Comparison of ENCODE assay signal across 11 cellular contexts in the genomic region with DNA sequence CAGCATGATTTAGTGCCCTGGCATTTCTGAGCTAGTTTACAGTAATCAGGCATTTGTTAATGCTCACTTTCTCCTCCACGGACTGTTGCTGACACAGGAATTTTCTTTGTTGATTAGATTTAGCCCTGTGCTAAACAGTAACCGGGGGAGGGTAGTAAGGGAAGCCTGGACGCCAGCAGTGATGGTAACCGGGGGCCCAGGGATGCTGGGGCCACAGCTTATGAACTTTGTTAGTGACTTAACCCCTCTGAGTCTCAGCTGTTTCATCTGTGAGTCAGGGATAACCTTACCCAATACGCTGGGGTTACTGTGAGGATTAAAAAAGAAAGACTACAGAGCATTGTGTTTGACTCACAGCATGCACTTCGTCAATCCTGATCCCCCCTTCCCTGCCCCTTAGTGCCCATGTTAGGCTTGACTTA. TPM values are rescaled to one million over a fixed set of nuclear protein-coding genes. Genes with fewer than 3 reads are reported as not detected.
DNase-seq lines count a peak whose midpoint lies in the region; ATAC-seq and TF ChIP-seq lines count a peak whose summit lies in the region.
"Had no signal": no experiment of that assay in that cellular context is flagged by ENCODE, and none has a peak within 500 bp of the region (broad histone marks: within the 10 kb centered on the region; RNA-seq: fewer than 3 reads in every experiment).

No MANE protein-coding gene starts in this region.

- H3K36me3 ChIP-seq in Caco-2 (ENCODE audit: control insufficient read depth, insufficient read depth, low read length) = no peaks in the 10 kb centered on the region
- H3K36me3 ChIP-seq: right lobe of liver had no signal

- POLR2A ChIA-PET in activated CD4-positive, alpha-beta T cell treated with anti-CD3 and anti-CD28 coated beads, Interleukin-2, amount 10 ng/mL, durations not matched to agents 7 days and 5 days (lab: Charles Lee) = no interaction called here
- POLR2A ChIA-PET in Caco-2 (lab: Charles Lee) = no interaction called here

- no peaks in the 10 kb centered on the region for H3K9me3 ChIP-seq in Caco-2
- H3K9me3 ChIP-seq: right lobe of liver had no signal

- H3K27me3 Mint-ChIP-seq in activated CD4-positive, alpha-beta T cell treated with anti-CD3 and anti-CD28 coated beads, Interleukin-2, amount 10 ng/mL, durations not matched to agents 7 days and 5 days = peaks cover 4% of the 10 kb centered on the region
- peaks cover 0 to 8% of the 10 kb centered on the region in 2 donors for H3K27me3 Mint-ChIP-seq in natural killer cell treated with Interleukin-12 subunit alpha and Interleukin-12 subunit beta and Interleukin-15 and Interleukin-18, amount 100 ng/mL, for 72 hours
- peaks cover 12% of the 10 kb centered on the region for H3K27me3 Mint-ChIP-seq in Caco-2 (ENCODE audit: insufficient read depth, unreplicated experiment)
- H3K27me3 Mint-ChIP-seq: activated CD4-positive, alpha-beta T cell treated with anti-CD3 and anti-CD28 coated beads for 36 hours; activated naive CD8-positive, alpha-beta T cell had no signal

- no TSS peak for BruUV-seq in Caco-2 (replicated peaks; lab: Mats Ljungman, UMichigan)

- H3K4me1 Mint-ChIP-seq in activated CD4-positive, alpha-beta T cell treated with anti-CD3 and anti-CD28 coated beads, Interleukin-2, amount 10 ng/mL, durations not matched to agents 7 days and 5 days = no peaks in the 10 kb centered on the region
- H3K4me1 Mint-ChIP-seq in natural killer cell treated with Interleukin-12 subunit alpha and Interleukin-12 subunit beta and Interleukin-15 and Interleukin-18, amount 100 ng/mL, for 72 hours (ENCODE audit: low read depth in 2 of 2) = no peaks in the 10 kb centered on the region
- H3K4me1 Mint-ChIP-seq in Caco-2 (ENCODE audit: low read depth, unreplicated experiment) = no peaks in the 10 kb centered on the region
- H3K4me1 Mint-ChIP-seq: activated CD4-positive, alpha-beta T cell treated with anti-CD3 and anti-CD28 coated beads for 36 hours had no signal

- no peak overlapping the region for H3K4me3 ChIP-seq in fibroblast of the aortic adventitia (ENCODE audit: low read depth, low read length)
- H3K4me3 ChIP-seq in Caco-2 (ENCODE audit: low read depth, low read length) = no peak overlapping the region
- H3K4me3 ChIP-seq: right lobe of liver had no signal

- H3K27me3 ChIP-seq in Caco-2 (replicated peaks; ENCODE audit: control insufficient read depth, insufficient read depth, low read length) = no peaks in the 10 kb centered on the region
- H3K27me3 ChIP-seq: right lobe of liver had no signal

- CTCF ChIA-PET in activated CD4-positive, alpha-beta T cell treated with anti-CD3 and anti-CD28 coated beads, Interleukin-2, amount 10 ng/mL, durations not matched to agents 7 days and 5 days (lab: Charles Lee) = no interaction called here
- CTCF ChIA-PET in Caco-2 (lab: Charles Lee) = no interaction called here

- H3K27ac Mint-ChIP-seq in activated CD4-positive, alpha-beta T cell treated with anti-CD3 and anti-CD28 coated beads, Interleukin-2, amount 10 ng/mL, durations not matched to agents 7 days and 5 days = no peak overlapping the region
- no peak overlapping the region for H3K27ac Mint-ChIP-seq in natural killer cell treated with Interleukin-12 subunit alpha and Interleukin-12 subunit beta and Interleukin-15 and Interleukin-18, amount 100 ng/mL, for 72 hours
- H3K27ac Mint-ChIP-seq in Caco-2 (ENCODE audit: unreplicated experiment) = no peak overlapping the region
- H3K27ac Mint-ChIP-seq: activated CD4-positive, alpha-beta T cell treated with anti-CD3 and anti-CD28 coated beads for 36 hours; activated naive CD8-positive, alpha-beta T cell had no signal

- intact Hi-C loops in Caco-2 (cut with micrococcal nuclease; ENCODE audit: unreplicated experiment) = no loop called here

- no peaks in the 10 kb centered on the region for H3K36me3 Mint-ChIP-seq in activated CD4-positive, alpha-beta T cell treated with anti-CD3 and anti-CD28 coated beads, Interleukin-2, amount 10 ng/mL, durations not matched to agents 7 days and 5 days (ENCODE audit: low read depth)
- no peaks in the 10 kb centered on the region for H3K36me3 Mint-ChIP-seq in natural killer cell treated with Interleukin-12 subunit alpha and Interleukin-12 subunit beta and Interleukin-15 and Interleukin-18, amount 100 ng/mL, for 72 hours
- no peaks in the 10 kb centered on the region for H3K36me3 Mint-ChIP-seq in Caco-2 (ENCODE audit: insufficient read depth, unreplicated experiment)
- H3K36me3 Mint-ChIP-seq: activated naive CD8-positive, alpha-beta T cell had no signal

- DNase-seq in GM03348 (ENCODE audit: low spot score) (peak; percentile 67), T1000 (lab: John Stamatoyannopoulos, UW) (peak; percentile 19), fibroblast of the aortic adventitia (ENCODE audit: low read depth) (peak; percentile 71), renal cortical epithelial cell (ENCODE audit: low read depth) (peak; percentile 89), Caco-2 (no peak)
- no peak for DNase-seq in activated CD4-positive, alpha-beta T cell treated with anti-CD3 and anti-CD28 coated beads, Interleukin-2, amount 10 ng/mL, durations not matched to agents 7 days and 5 days
- no peak for DNase-seq in natural killer cell treated with Interleukin-12 subunit alpha and Interleukin-12 subunit beta and Interleukin-15 and Interleukin-18, amount 100 ng/mL, for 72 hours (ENCODE audit: low spot score)
- DNase-seq: activated CD4-positive, alpha-beta T cell treated with anti-CD3 and anti-CD28 coated beads for 36 hours had no signal

- ATAC-seq in natural killer cell treated with Interleukin-12 subunit alpha and Interleukin-12 subunit beta and Interleukin-15 and Interleukin-18, amount 100 ng/mL, for 72 hours = no peak
- ATAC-seq in activated CD4-positive, CD25-positive, alpha-beta regulatory T cell treated with anti-CD3 and anti-CD28 coated beads, Interleukin-2, amount 50 U/mL, for 24 hours = no peak
- ATAC-seq: activated CD4-positive, alpha-beta T cell treated with anti-CD3 and anti-CD28 coated beads for 36 hours had no signal

- H3K4me3 Mint-ChIP-seq in activated CD4-positive, alpha-beta T cell treated with anti-CD3 and anti-CD28 coated beads, Interleukin-2, amount 10 ng/mL, durations not matched to agents 7 days and 5 days = no peak overlapping the region
- H3K4me3 Mint-ChIP-seq in natural killer cell treated with Interleukin-12 subunit alpha and Interleukin-12 subunit beta and Interleukin-15 and Interleukin-18, amount 100 ng/mL, for 72 hours = no peak overlapping the region
- H3K4me3 Mint-ChIP-seq in Caco-2 (ENCODE audit: unreplicated experiment) = no peak overlapping the region
- H3K4me3 Mint-ChIP-seq: activated CD4-positive, alpha-beta T cell treated with anti-CD3 and anti-CD28 coated beads for 36 hours; activated naive CD8-positive, alpha-beta T cell had no signal

- no peak for TF ChIP-seq CTCF in fibroblast of the aortic adventitia (IDR thresholded peaks at IDR 0.05; ENCODE audit: insufficient read depth, low read length)
- TF ChIP-seq CTCF in Caco-2 (IDR thresholded peaks at IDR 0.05; ENCODE audit: insufficient read depth in 1 of 2, low read depth in 1 of 2, low read length in 1 of 2, severe bottlenecking in 1 of 2, unreplicated experiment in 1 of 2) = no peak

- H3K9me3 Mint-ChIP-seq in activated CD4-positive, alpha-beta T cell treated with anti-CD3 and anti-CD28 coated beads, Interleukin-2, amount 10 ng/mL, durations not matched to agents 7 days and 5 days = no peaks in the 10 kb centered on the region
- H3K9me3 Mint-ChIP-seq in natural killer cell treated with Interleukin-12 subunit alpha and Interleukin-12 subunit beta and Interleukin-15 and Interleukin-18, amount 100 ng/mL, for 72 hours = no peaks in the 10 kb centered on the region
- H3K9me3 Mint-ChIP-seq in Caco-2 (ENCODE audit: unreplicated experiment) = no peaks in the 10 kb centered on the region

- no peaks in the 10 kb centered on the region for H3K4me1 ChIP-seq in Caco-2
- H3K4me1 ChIP-seq: right lobe of liver had no signal

RNA-seq across cellular contexts. Expression of gene KLHL29, which starts 33.5 kb away (rescaled TPM):
- total RNA-seq in fibroblast of the aortic adventitia (ENCODE audit: low replicate concordance) (2.9 and 4.7 TPM in 2 replicates), renal cortical epithelial cell (4.0 and 12.2 TPM in 2 replicates), Caco-2 (2022) (0.61 and 0.81 TPM in 2 replicates)
- total RNA-seq in activated CD4-positive, alpha-beta T cell treated with anti-CD3 and anti-CD28 coated beads, Interleukin-2, amount 10 ng/mL, durations not matched to agents 7 days and 5 days = 1 to 10 TPM; 2.9 to 3.5 TPM
- under 1 TPM; 0.11 to 0.12 TPM for total RNA-seq in natural killer cell treated with Interleukin-12 subunit alpha and Interleukin-12 subunit beta and Interleukin-15 and Interleukin-18, amount 100 ng/mL, for 72 hours

Comparison
In these comparisons a context has a peak if more than half of its experiments do, and no peak if none do; other contexts are left out.
1. DNase-seq: peak in GM03348 (single experiment), T1000 (single experiment), fibroblast of the aortic adventitia (single experiment) and renal cortical epithelial cell (single experiment); none in activated CD4-positive, alpha-beta T cell treated with anti-CD3 and anti-CD28 coated beads, Interleukin-2, amount 10 ng/mL, durations not matched to agents 7 days and 5 days (single experiment), natural killer cell treated with Interleukin-12 subunit alpha and Interleukin-12 subunit beta and Interleukin-15 and Interleukin-18, amount 100 ng/mL, for 72 hours (single experiment) and Caco-2 (0 of 2).